28 cellular contexts compared by ENCODE assay signal in the genomic region with DNA sequence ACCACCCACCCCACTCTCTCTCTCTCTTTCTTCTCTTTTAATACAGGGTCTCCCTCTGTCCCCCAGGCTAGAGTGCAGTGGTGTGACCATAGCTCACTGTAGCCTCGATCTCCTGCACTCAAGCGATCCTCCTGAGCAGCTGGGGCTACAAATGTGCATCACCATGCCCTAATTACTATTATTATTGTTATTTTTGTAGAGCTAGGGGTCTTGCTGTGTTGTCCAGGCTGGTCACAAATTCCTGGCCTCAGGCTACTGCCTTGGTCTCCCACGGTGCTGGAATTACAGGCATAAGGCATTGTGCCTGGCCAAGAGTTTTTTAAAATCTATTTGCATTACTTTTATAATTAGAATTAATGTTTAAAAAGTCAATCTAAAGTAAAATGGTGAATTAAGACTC. TPM values are rescaled to one million over a fixed set of nuclear protein-coding genes. Genes with fewer than 3 reads are reported as not detected.
DNase-seq lines count a peak whose midpoint lies in the region; ATAC-seq and TF ChIP-seq lines count a peak whose summit lies in the region.
"Had no signal": no experiment of that assay in that cellular context is flagged by ENCODE, and none has a peak within 500 bp of the region (broad histone marks: within the 10 kb centered on the region; RNA-seq: fewer than 3 reads in every experiment).

No MANE protein-coding gene starts in this region.

- H3K4me2 ChIP-seq in hepatocyte: no peak overlapping the region
- H3K4me2 ChIP-seq: BLaER1 had no signal

- H3K27ac ChIP-seq in HEK293 (ENCODE audit: extremely low read depth, low read depth, low read length) (no peak overlapping the region), hepatocyte (no peak overlapping the region)
- H3K27ac ChIP-seq: BLaER1 had no signal

- H3K4me1 ChIP-seq in HEK293 (ENCODE audit: control insufficient read depth, insufficient read depth, low read length) (no peaks in the 10 kb centered on the region), BE2C (no peaks in the 10 kb centered on the region), hepatocyte (ENCODE audit: insufficient read depth) (no peaks in the 10 kb centered on the region)

- no peaks in the 10 kb centered on the region for H3K9me2 ChIP-seq in hepatocyte (replicated peaks; ENCODE audit: insufficient read depth)

- no peaks in the 10 kb centered on the region for H3K79me2 ChIP-seq in hepatocyte

- H3K36me3 ChIP-seq in HEK293 (ENCODE audit: control insufficient read depth in 2 of 2, insufficient read depth in 1 of 2, low read length in 2 of 2) (no peaks in the 10 kb centered on the region), BE2C (no peaks in the 10 kb centered on the region; the same call in 1 of the 2 replicates), hepatocyte (replicated peaks; ENCODE audit: insufficient read depth, low read depth) (no peaks in the 10 kb centered on the region)
- H3K36me3 ChIP-seq: BLaER1 had no signal

- TF ChIP-seq CTCF in HEK293 (tag by site-specific recombination; IDR thresholded peaks at IDR 0.05) (no peak), BE2C (IDR thresholded peaks at IDR 0.05; ENCODE audit: low read depth, low read length) (no peak), hepatocyte (IDR thresholded peaks at IDR 0.05; ENCODE audit: poor library complexity) (no peak)

- DNase-seq in T-helper 17 cell (no peak), mesenteric fat pad (ENCODE audit: low spot score) (peak; percentile 22), BE2C (no peak), AG08396 (ENCODE audit: low spot score) (no peak), hepatocyte (ENCODE audit: low spot score) (no peak)
- DNase-seq: 8988T; ACHN; AML-193; C1 segment of cervical spinal cord; CD4-positive, alpha-beta memory T cell; CD4-positive, CD25-positive, alpha-beta regulatory T cell; CD8-positive, alpha-beta memory T cell; COR-L47; DMS 273 treated with DMSO at 0.1 percent for 48 hours; DMS153; DMS53; DMS79; DND-41; EL; GDM1 had no signal

- no peaks in the 10 kb centered on the region for H4K20me1 ChIP-seq in hepatocyte (ENCODE audit: insufficient read depth, poor library complexity, severe bottlenecking)
- H4K20me1 ChIP-seq: BLaER1 had no signal

- H3K4me3 ChIP-seq in HEK293 (ENCODE audit: low read depth, low read length) (no peak overlapping the region), BE2C (ENCODE audit: low read depth, low read length) (no peak overlapping the region), hepatocyte (no peak overlapping the region)
- H3K4me3 ChIP-seq: BLaER1, GM12878 had no signal

- H3K27me3 ChIP-seq in BE2C: no peaks in the 10 kb centered on the region
- H3K27me3 ChIP-seq in hepatocyte: no peaks in the 10 kb centered on the region
- H3K27me3 ChIP-seq: BLaER1 had no signal

- no peak for ATAC-seq in T-helper 17 cell
- ATAC-seq: GM12878 had no signal

- H3K36me3 Mint-ChIP-seq in T-helper 17 cell (ENCODE audit: low read depth): no peaks in the 10 kb centered on the region
- H3K36me3 Mint-ChIP-seq: CD14-positive monocyte; CD4-positive, alpha-beta memory T cell had no signal

- POLR2A ChIA-PET in HEK293 (lab: Yijun Ruan, JAX): no interaction called here

- CTCF ChIA-PET in HEK293 (lab: Yijun Ruan, JAX): interaction anchor here (0.6 kb wide), 1 partner anchor 21 kb away, joined by 3 read pairs; no protein-coding TSS in a partner anchor

- no peaks in the 10 kb centered on the region for H3K27me3 Mint-ChIP-seq in T-helper 17 cell
- H3K27me3 Mint-ChIP-seq: B cell; CD4-positive, alpha-beta memory T cell; CD4-positive, CD25-positive, alpha-beta regulatory T cell; CD8-positive, alpha-beta memory T cell had no signal

- H3K9me3 ChIP-seq in HEK293 (ENCODE audit: control insufficient read depth, insufficient read depth, low read depth, low read length) (no peaks in the 10 kb centered on the region), T-helper 17 cell (ENCODE audit: control insufficient read depth, low read length, poor library complexity, severe bottlenecking) (no peaks in the 10 kb centered on the region), BE2C (no peaks in the 10 kb centered on the region), hepatocyte (ENCODE audit: low read depth) (no peaks in the 10 kb centered on the region)
- H3K9me3 ChIP-seq: BLaER1 had no signal

- peaks cover 4% of the 10 kb centered on the region for H3K4me1 Mint-ChIP-seq in T-helper 17 cell
- H3K4me1 Mint-ChIP-seq: CD4-positive, CD25-positive, alpha-beta regulatory T cell had no signal

- H3K4me3 Mint-ChIP-seq in T-helper 17 cell: no peak overlapping the region
- H3K4me3 Mint-ChIP-seq: B cell; CD14-positive monocyte; CD4-positive, alpha-beta memory T cell; CD4-positive, CD25-positive, alpha-beta regulatory T cell; CD8-positive, alpha-beta memory T cell had no signal

- H3K27ac Mint-ChIP-seq in T-helper 17 cell: peak overlapping the region; percentile 29
- H3K27ac Mint-ChIP-seq: B cell; CD14-positive monocyte; CD4-positive, CD25-positive, alpha-beta regulatory T cell had no signal

- no peak overlapping the region for H2AFZ ChIP-seq in hepatocyte

- WGBS in hepatocyte (ENCODE audit: low lambda C conversion rate, missing lambda C conversion rate): 84% methylated on average over 3 of the region's 3 CpGs

TF ChIP-seq in HEK293, 187 proteins besides CTCF, POLR2A, EP300 and RAD21:
- TF ChIP-seq ZNF121 (tag by site-specific recombination; IDR thresholded peaks at IDR 0.05) (peak; percentile 60), ZNF660 (tag by site-specific recombination; IDR thresholded peaks at IDR 0.05) (no peak)
TF ChIP-seq in HEK293: peak in this region for 1.

RNA-seq across cellular contexts. Expression of gene TUBA1B, which starts 23.0 kb away (rescaled TPM):
- total RNA-seq in T-helper 17 cell (100 to 1,000 TPM; 137 to 159 TPM), mesenteric fat pad (737 TPM), hepatocyte (652 and 722 TPM in 2 replicates)
- 1,105 TPM for polyA plus RNA-seq in BE2C (2012; ENCODE audit: insufficient read depth, insufficient read length, low read depth)
- polyA plus RNA-seq in hepatocyte: 558 and 608 TPM in 2 replicates

RNA-seq across cellular contexts. Expression of gene TUBA1A, which starts 34.7 kb away (rescaled TPM):
- total RNA-seq in T-helper 17 cell: 100 to 1,000 TPM; 282 to 416 TPM
- total RNA-seq in mesenteric fat pad: 121 TPM
- 1,431 TPM for polyA plus RNA-seq in BE2C (2012; ENCODE audit: insufficient read depth, insufficient read length, low read depth)
- 358 and 379 TPM in 2 replicates for total RNA-seq in hepatocyte
- polyA plus RNA-seq in hepatocyte: 333 and 338 TPM in 2 replicates

RNA-seq across cellular contexts. Expression of gene LMBR1L, which starts 43.6 kb away (rescaled TPM):
- total RNA-seq in T-helper 17 cell: 100 to 1,000 TPM; 257 to 270 TPM
- total RNA-seq in mesenteric fat pad: 46.1 TPM
- polyA plus RNA-seq in BE2C (2012; ENCODE audit: insufficient read depth, insufficient read length, low read depth): 85.0 TPM
- total RNA-seq in hepatocyte: 33.3 and 55.1 TPM in 2 replicates
- polyA plus RNA-seq in hepatocyte: 74.1 and 79.8 TPM in 2 replicates

RNA-seq across cellular contexts. Expression of gene DHH, which starts 59.6 kb away (rescaled TPM):
- total RNA-seq in T-helper 17 cell: under 1 TPM; 0.17 to 0.44 TPM
- 1.5 TPM for total RNA-seq in mesenteric fat pad
- polyA plus RNA-seq in BE2C (2012; ENCODE audit: insufficient read depth, insufficient read length, low read depth): 0.23 TPM
- 0.28 TPM in 1 of 2 replicates, not detected in the other for total RNA-seq in hepatocyte
- not detected in 2 replicates for polyA plus RNA-seq in hepatocyte
- total RNA-seq: Daoy, G401, GM12878 had no signal
- polyA plus RNA-seq: AG04450; CD14-positive monocyte; CD4-positive, alpha-beta memory T cell; CD4-positive, CD25-positive, alpha-beta regulatory T cell; CD8-positive, alpha-beta memory T cell had no signal
